ENCODE assay signal across 26 cellular contexts in the genomic region with DNA sequence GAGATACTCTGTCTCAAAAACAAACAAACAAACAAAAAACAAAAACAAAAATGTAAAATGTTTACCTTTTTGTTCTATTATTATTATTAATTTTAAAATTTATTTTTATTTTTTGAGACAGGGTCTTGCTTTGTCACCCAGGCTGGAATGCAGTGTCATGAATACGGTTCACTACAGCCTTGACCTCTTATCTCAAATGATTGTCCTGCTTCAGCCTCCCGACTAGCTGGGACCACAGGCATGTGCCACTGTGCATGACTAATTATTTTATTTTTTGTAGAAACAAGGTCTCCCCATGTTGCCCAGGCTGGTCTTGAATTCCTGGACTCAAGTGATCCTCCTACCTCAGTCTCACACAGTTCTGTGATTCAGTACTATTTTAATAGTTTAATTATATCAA.
"Had no signal": no experiment of that assay in that cellular context is flagged by ENCODE, and none has a peak within 500 bp of the region (broad histone marks: within the 10 kb centered on the region; RNA-seq: fewer than 3 reads in every experiment).

No MANE protein-coding gene starts in this region.

- ATAC-seq: left colon; left lung; lower lobe of right lung; natural killer cell; psoas muscle; sciatic nerve; stimulated activated effector memory CD8-positive, alpha-beta T cell treated with anti-CD3 and anti-CD28 coated beads, Interleukin-12 subunit alpha, Interleukin-12 subunit beta, amount 100 ng/mL, for 72 hours had no signal

- H3K4me3 ChIP-seq: left lung, lower lobe of right lung, neural progenitor cell, psoas muscle, right atrium auricular region, spleen, suprapubic skin, thoracic aorta, tibial nerve, uterus had no signal

- H3K36me3 ChIP-seq: left lung, lower lobe of right lung, neural progenitor cell, neutrophil, right atrium auricular region, spleen, suprapubic skin, thoracic aorta, tibial nerve, uterus had no signal

- DNase-seq: hippocampal formation; kidney glomerular epithelial cell; left colon; left lung; lower lobe of right lung; mammary epithelial cell; mesenchymal stem cell; naive B cell; natural killer cell; nephron progenitor cell; occipital lobe; psoas muscle; small intestine; spleen; stimulated activated CD4-positive, alpha-beta T cell treated with anti-CD3 and anti-CD28 coated beads, Interleukin-4, amount 100 ng/mL, for 24 hours; stimulated activated naive CD4-positive, alpha-beta T cell; uterus had no signal

- H3K4me1 ChIP-seq: lower lobe of right lung, neural progenitor cell, parathyroid adenoma, psoas muscle, uterus had no signal

- H3K79me2 ChIP-seq: parathyroid adenoma had no signal

- H3K27ac ChIP-seq: left lung, lower lobe of right lung, neural progenitor cell, neutrophil, parathyroid adenoma, psoas muscle, right atrium auricular region, spleen, suprapubic skin, thoracic aorta, tibial nerve, uterus had no signal

- H3K4me2 ChIP-seq: neural progenitor cell had no signal

- H3K27me3 ChIP-seq: left lung, neural progenitor cell, right atrium auricular region, spleen, suprapubic skin, tibial nerve, uterus had no signal

- H3K9me3 ChIP-seq: left lung, lower lobe of right lung, neutrophil, psoas muscle, right atrium auricular region, spleen, suprapubic skin, thoracic aorta, tibial nerve, uterus had no signal

- H2AFZ ChIP-seq: neural progenitor cell, parathyroid adenoma had no signal

- H3K9ac ChIP-seq: neural progenitor cell, parathyroid adenoma had no signal
